8 cellular contexts compared by ENCODE assay signal in the genomic region with DNA sequence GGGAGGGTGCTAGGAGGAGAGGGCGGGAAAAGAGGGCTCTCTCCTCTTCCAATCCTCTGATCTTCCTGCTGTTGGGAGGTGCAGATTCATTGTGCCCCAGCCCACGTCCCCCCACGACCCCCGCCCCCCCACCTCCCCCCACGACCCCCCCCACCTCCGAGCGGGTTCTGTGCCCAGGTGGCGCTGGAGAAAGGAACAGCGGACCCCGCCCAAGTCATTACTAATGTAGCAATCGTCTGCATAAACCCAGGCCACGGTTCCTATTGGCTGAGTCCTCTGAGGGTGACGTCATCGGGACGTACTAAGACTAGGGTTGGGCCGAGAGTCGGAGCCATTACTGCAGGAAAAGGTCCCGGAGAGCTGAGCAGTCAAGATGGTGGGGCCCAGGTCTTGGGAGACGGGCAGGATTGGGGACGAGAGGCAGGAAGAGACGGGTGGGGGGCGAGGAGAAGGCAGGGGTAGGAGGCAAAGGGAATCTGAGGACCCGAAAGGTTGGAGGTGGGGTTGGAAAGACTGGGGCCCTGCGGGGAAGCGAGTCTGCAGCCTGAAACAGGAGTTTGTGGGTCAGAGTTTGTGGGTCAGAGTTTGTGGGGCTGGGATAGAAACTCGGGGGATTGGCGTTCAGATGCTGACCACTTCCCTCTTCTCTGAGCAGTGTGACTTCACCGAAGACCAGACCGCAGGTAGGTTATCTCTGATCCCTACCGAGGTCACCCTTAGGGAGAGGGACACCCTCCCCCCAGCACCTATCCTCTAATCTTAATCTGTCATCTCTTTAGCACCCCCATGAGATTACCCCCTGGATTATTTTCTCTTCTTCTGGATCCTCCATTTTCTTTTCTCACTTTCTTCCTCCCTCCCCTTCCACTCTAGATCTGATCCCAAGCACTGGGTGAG. TPM values are rescaled to one million over a fixed set of nuclear protein-coding genes. Genes with fewer than 3 reads are reported as not detected.
DNase-seq lines count a peak whose midpoint lies in the region; ATAC-seq, FAIRE-seq and TF ChIP-seq lines count a peak whose summit lies in the region.

A gene (plus strand): TSS at position 331 of the 897 bp plus-strand sequence. CDS start 43 bp downstream, at position 374.

- H3K9me3 ChIP-seq in AG04450 (ENCODE audit: control insufficient read depth, insufficient read depth, low read length) = no peaks in the 10 kb centered on the region

- peak; percentile 81 for ATAC-seq in HG03280 (IDR thresholded peaks at IDR 0.05; ENCODE audit: unreplicated experiment)

- POLR2A ChIA-PET in AG04450 (lab: Yijun Ruan, JAX) = interaction anchor here (0.5 to 2.6 kb wide), 9 partner anchors 14 to 64 kb away, joined by 3 to 28 read pairs (median 5); a partner anchor contains a TSS

- H3K4me3 ChIP-seq in AG04450 (ENCODE audit: low read depth, low read length) = peak within 1 kb of the TSS; percentile 99

- no peaks in the 10 kb centered on the region for H3K27me3 ChIP-seq in AG04450 (ENCODE audit: control insufficient read depth, insufficient read depth, low read length)

- in situ Hi-C loops in GM18951 (cut with MboI; ENCODE audit: low sequenced_read_pairs, unreplicated experiment) = no loop called here

- TF ChIP-seq POLR2A in GM18951 (IDR thresholded peaks at IDR 0.05; ENCODE audit: extremely low read depth, insufficient read depth, insufficient read length) = peak; percentile 98

- H3K27ac ChIP-seq in AG04450 (ENCODE audit: low read depth, low read length) = peak within 1 kb of the TSS; percentile 95

- peak; percentile 95 for DNase-seq in AG04450 (ENCODE audit: low read depth, low spot score)
- DNase-seq in NCI-H345 (lab: John Stamatoyannopoulos, UW) = peak; percentile 99
- peak; percentile 66 to 83 (median 75) for DNase-seq in activated CD4-positive, CD25-positive, alpha-beta regulatory T cell (lab: John Stamatoyannopoulos, UW)
- DNase-seq in central memory CD4-positive, alpha-beta T cell = peak; percentile 92
- DNase-seq in stimulated activated CD4-positive, alpha-beta T cell treated with anti-CD3 and anti-CD28 coated beads, Interleukin-12 subunit alpha, Interleukin-12 subunit beta, amount 100 ng/mL, for 4 hours = peak; percentile 79

- CTCF ChIA-PET in AG04450 (lab: Charles Lee) = interaction anchor here (1.0 to 1.7 kb wide), 4 partner anchors 8 to 39 kb away, joined by 3 to 6 read pairs (median 5); a partner anchor contains a TSS

- peak; percentile 62 for FAIRE-seq in islet of Langerhans (lab: Jason Lieb, UNC)

- TF ChIP-seq CTCF in AG04450 (IDR thresholded peaks at IDR 0.05; ENCODE audit: low read depth, low read length) = no peak

RNA-seq across cellular contexts. Expression of the gene that starts here (rescaled TPM):
- 5,661 and 5,957 TPM in 2 replicates for polyA plus RNA-seq in AG04450 (2011; rRNA removed)
- polyA minus RNA-seq in AG04450 (2011; rRNA and poly(A)+ RNA removed) = 1,789 and 1,916 TPM in 2 replicates

Comparison
In these comparisons a context has a peak if more than half of its experiments do, and no peak if none do; other contexts are left out.
1. Peak in every context shown above with its lines: DNase-seq, ATAC-seq, H3K4me3 ChIP-seq and H3K27ac ChIP-seq.